Comparison of ENCODE assay signal across 1 cellular context in the genomic region with DNA sequence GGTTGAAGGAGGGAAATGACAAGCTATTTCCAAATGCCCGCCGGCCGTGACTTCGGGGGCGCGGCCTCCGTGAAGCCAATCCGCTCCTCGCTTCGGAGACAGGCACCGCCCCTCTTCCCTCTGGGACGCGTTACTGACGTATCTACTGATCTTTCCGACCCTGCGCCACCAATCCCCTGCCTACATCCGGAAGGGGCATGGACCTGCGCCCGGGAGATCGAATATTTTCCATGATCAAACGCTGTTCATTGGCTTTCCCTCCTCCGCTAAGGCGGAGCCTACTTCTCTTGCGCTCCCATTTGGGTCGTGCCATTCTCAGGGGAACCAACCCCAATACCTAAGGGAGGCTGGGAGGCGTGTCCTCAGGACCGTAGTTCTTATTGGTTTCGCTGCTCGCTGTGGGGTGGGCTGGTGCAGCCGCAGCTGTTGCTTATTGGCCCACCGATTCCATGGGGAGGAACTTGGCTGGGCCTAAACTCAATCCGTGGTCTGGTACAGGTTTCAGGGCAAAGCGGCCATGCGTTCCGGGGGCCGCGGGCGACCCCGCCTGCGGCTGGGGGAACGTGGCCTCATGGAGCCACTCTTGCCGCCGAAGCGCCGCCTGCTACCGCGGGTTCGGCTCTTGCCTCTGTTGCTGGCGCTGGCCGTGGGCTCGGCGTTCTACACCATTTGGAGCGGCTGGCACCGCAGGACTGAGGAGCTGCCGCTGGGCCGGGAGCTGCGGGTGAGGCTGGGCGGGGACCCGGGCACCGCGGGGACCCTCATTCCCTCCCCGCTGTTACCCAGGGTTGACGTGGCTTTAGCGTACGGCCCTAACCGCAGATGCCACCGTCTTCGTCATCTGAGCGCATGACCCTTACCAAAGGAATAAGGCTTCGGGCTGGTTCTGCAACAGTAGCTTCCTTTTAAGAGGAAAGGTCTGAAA.
TF ChIP-seq lines count a peak whose summit lies in the region.

Gene QPCTL, plus strand, starts transcription at position 480 of the 925 bp plus-strand sequence. Its CDS starts 38 bp downstream, at position 518.

TF ChIP-seq in K562, 482 proteins besides CTCF, POLR2A, EP300 and RAD21 (continued from another document and continues in another):
- no peak for TF ChIP-seq MEF2D (tag; conservative IDR thresholded peaks at IDR 0.05; ENCODE audit: low read depth)
- no peak for TF ChIP-seq NFXL1 (CRISPR knock-in tag; IDR thresholded peaks at IDR 0.05)
- TF ChIP-seq PTBP1 (IDR thresholded peaks at IDR 0.05; ENCODE audit: low read depth, low read length) = no peak
- TF ChIP-seq, protein P1, sequence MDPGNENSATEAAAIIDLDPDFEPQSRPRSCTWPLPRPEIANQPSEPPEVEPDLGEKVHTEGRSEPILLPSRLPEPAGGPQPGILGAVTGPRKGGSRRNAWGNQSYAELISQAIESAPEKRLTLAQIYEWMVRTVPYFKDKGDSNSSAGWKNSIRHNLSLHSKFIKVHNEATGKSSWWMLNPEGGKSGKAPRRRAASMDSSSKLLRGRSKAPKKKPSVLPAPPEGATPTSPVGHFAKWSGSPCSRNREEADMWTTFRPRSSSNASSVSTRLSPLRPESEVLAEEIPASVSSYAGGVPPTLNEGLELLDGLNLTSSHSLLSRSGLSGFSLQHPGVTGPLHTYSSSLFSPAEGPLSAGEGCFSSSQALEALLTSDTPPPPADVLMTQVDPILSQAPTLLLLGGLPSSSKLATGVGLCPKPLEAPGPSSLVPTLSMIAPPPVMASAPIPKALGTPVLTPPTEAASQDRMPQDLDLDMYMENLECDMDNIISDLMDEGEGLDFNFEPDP (CRISPR knock-in tag; IDR thresholded peaks at IDR 0.05) = no peak
- peak; percentile 70 for TF ChIP-seq POLR2AphosphoS5 (IDR thresholded peaks at IDR 0.05; ENCODE audit: control insufficient read depth, insufficient read depth, low read depth, low read length)
- no peak for TF ChIP-seq KDM4B (IDR thresholded peaks at IDR 0.05; ENCODE audit: borderline replicate concordance in 2 of 2, low read depth in 1 of 2)
- no peak for TF ChIP-seq ZNF318 (IDR thresholded peaks at IDR 0.05; ENCODE audit: borderline replicate concordance in 1 of 2, low read depth in 1 of 2)
- peak; percentile 49 for TF ChIP-seq NEUROD1 (IDR thresholded peaks at IDR 0.05; ENCODE audit: borderline replicate concordance, low read depth, low read length, partially characterized antibody)
- TF ChIP-seq, protein P2, sequence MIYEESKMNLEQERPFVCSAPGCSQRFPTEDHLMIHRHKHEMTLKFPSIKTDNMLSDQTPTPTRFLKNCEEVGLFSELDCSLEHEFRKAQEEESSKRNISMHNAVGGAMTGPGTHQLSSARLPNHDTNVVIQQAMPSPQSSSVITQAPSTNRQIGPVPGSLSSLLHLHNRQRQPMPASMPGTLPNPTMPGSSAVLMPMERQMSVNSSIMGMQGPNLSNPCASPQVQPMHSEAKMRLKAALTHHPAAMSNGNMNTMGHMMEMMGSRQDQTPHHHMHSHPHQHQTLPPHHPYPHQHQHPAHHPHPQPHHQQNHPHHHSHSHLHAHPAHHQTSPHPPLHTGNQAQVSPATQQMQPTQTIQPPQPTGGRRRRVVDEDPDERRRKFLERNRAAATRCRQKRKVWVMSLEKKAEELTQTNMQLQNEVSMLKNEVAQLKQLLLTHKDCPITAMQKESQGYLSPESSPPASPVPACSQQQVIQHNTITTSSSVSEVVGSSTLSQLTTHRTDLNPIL (CRISPR knock-in tag; IDR thresholded peaks at IDR 0.05) = no peak
- TF ChIP-seq ZNF253 (CRISPR knock-in tag; conservative IDR thresholded peaks at IDR 0.05) = no peak
- TF ChIP-seq ZZZ3 (IDR thresholded peaks at IDR 0.05) = no peak
- TF ChIP-seq MLX (CRISPR knock-in tag; conservative IDR thresholded peaks at IDR 0.05) = no peak; a peak in 1 of 4 replicates
- TF ChIP-seq, protein P3, sequence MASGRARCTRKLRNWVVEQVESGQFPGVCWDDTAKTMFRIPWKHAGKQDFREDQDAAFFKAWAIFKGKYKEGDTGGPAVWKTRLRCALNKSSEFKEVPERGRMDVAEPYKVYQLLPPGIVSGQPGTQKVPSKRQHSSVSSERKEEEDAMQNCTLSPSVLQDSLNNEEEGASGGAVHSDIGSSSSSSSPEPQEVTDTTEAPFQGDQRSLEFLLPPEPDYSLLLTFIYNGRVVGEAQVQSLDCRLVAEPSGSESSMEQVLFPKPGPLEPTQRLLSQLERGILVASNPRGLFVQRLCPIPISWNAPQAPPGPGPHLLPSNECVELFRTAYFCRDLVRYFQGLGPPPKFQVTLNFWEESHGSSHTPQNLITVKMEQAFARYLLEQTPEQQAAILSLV (tag; IDR thresholded peaks at IDR 0.05) = no peak
- no peak for TF ChIP-seq TEAD4 (IDR thresholded peaks at IDR 0.05; ENCODE audit: low read length)
- peak; percentile 69; the same call in 1 of the 2 replicates for TF ChIP-seq TEAD4 (CRISPR knock-in tag; IDR thresholded peaks at IDR 0.05; ENCODE audit: borderline replicate concordance)
- TF ChIP-seq ETS2 (tag; IDR thresholded peaks at IDR 0.05; ENCODE audit: borderline replicate concordance, poor library complexity, severe bottlenecking) = no peak
- no peak; the same call in 1 of the 2 replicates for TF ChIP-seq HMGXB4 (CRISPR knock-in tag; IDR thresholded peaks at IDR 0.05)
- TF ChIP-seq ZNF780A (CRISPR knock-in tag; IDR thresholded peaks at IDR 0.05) = no peak
- TF ChIP-seq SIRT6 (IDR thresholded peaks at IDR 0.05; ENCODE audit: low read depth, low read length) = no peak
- no peak for TF ChIP-seq TSC22D4 (tag; IDR thresholded peaks at IDR 0.05)
- peak; percentile 68; the same call in 1 of the 2 replicates for TF ChIP-seq EP400 (IDR thresholded peaks at IDR 0.05)
- TF ChIP-seq, protein P4, sequence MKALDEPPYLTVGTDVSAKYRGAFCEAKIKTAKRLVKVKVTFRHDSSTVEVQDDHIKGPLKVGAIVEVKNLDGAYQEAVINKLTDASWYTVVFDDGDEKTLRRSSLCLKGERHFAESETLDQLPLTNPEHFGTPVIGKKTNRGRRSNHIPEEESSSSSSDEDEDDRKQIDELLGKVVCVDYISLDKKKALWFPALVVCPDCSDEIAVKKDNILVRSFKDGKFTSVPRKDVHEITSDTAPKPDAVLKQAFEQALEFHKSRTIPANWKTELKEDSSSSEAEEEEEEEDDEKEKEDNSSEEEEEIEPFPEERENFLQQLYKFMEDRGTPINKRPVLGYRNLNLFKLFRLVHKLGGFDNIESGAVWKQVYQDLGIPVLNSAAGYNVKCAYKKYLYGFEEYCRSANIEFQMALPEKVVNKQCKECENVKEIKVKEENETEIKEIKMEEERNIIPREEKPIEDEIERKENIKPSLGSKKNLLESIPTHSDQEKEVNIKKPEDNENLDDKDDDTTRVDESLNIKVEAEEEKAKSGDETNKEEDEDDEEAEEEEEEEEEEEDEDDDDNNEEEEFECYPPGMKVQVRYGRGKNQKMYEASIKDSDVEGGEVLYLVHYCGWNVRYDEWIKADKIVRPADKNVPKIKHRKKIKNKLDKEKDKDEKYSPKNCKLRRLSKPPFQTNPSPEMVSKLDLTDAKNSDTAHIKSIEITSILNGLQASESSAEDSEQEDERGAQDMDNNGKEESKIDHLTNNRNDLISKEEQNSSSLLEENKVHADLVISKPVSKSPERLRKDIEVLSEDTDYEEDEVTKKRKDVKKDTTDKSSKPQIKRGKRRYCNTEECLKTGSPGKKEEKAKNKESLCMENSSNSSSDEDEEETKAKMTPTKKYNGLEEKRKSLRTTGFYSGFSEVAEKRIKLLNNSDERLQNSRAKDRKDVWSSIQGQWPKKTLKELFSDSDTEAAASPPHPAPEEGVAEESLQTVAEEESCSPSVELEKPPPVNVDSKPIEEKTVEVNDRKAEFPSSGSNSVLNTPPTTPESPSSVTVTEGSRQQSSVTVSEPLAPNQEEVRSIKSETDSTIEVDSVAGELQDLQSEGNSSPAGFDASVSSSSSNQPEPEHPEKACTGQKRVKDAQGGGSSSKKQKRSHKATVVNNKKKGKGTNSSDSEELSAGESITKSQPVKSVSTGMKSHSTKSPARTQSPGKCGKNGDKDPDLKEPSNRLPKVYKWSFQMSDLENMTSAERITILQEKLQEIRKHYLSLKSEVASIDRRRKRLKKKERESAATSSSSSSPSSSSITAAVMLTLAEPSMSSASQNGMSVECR (CRISPR knock-in tag; IDR thresholded peaks at IDR 0.05) = peak; percentile 61
- TF ChIP-seq ZNF274 (IDR thresholded peaks at IDR 0.05; ENCODE audit: borderline replicate concordance, low read depth, low read length) = no peak
- TF ChIP-seq CREM (IDR thresholded peaks at IDR 0.05; ENCODE audit: low read depth) = peak; percentile 93
- TF ChIP-seq RBBP5 (IDR thresholded peaks at IDR 0.05; ENCODE audit: borderline replicate concordance, insufficient read depth, low read length, poor library complexity, severe bottlenecking) = peak; percentile 51
- TF ChIP-seq HDAC2 (IDR thresholded peaks at IDR 0.05) = no peak
- TF ChIP-seq OTX1 (CRISPR knock-in tag; IDR thresholded peaks at IDR 0.05) = no peak
- TF ChIP-seq MTA3 (IDR thresholded peaks at IDR 0.05; ENCODE audit: borderline replicate concordance) = peak; percentile 41; the same call in 1 of the 2 replicates
- TF ChIP-seq ZBTB34 (CRISPR knock-in tag; IDR thresholded peaks at IDR 0.05) = no peak
- TF ChIP-seq SRF (CRISPR knock-in tag; IDR thresholded peaks at IDR 0.05) = 0 out of 4 replicates have a peak, but pooled peaks of 1 of the 2 experiments have one; percentile 55
- TF ChIP-seq CEBPB (tag; IDR thresholded peaks at IDR 0.05) = no peak; the same call in none of the 2 replicates
- TF ChIP-seq ZNF699 (CRISPR knock-in tag; IDR thresholded peaks at IDR 0.05; ENCODE audit: insufficient replicate concordance) = no peak
